1 cellular context compared by ENCODE assay signal in genomic region chr16:4538386-4539235, GRCh38.
TF ChIP-seq lines count a peak whose summit lies in the region.

TSS of gene CDIP1 (minus strand) at chr16:4538773. CDS start at chr16:4514130, 24,643 bp downstream.

TF ChIP-seq in HEK293, 187 proteins besides CTCF, POLR2A, EP300 and RAD21 (continued from another document and continues in another):
- TF ChIP-seq REST (tag by site-specific recombination; IDR thresholded peaks at IDR 0.05) (no peak), ZBTB7A (tag by site-specific recombination; IDR thresholded peaks at IDR 0.05; ENCODE audit: low read depth) (peak; percentile 67; the same call in 1 of the 2 replicates), SCRT1 (tag by site-specific recombination; IDR thresholded peaks at IDR 0.05; ENCODE audit: borderline replicate concordance) (0 out of 2 replicates have a peak, but pooled peaks have one; percentile 22), ZNF785 (tag by site-specific recombination; IDR thresholded peaks at IDR 0.05) (peak; percentile 77), ZSCAN23 (tag by site-specific recombination; IDR thresholded peaks at IDR 0.05) (0 out of 2 replicates have a peak, but pooled peaks have one; percentile 64), ZNF24 (tag by site-specific recombination; IDR thresholded peaks at IDR 0.05) (peak; percentile 95), ZFP37 (tag by site-specific recombination; IDR thresholded peaks at IDR 0.05) (0 out of 2 replicates have a peak, but pooled peaks have one; percentile 62), ZNF473 (tag by site-specific recombination; IDR thresholded peaks at IDR 0.05) (no peak), ZNF664 (tag by site-specific recombination; IDR thresholded peaks at IDR 0.05) (no peak), KLF8 (tag by site-specific recombination; IDR thresholded peaks at IDR 0.05) (peak; percentile 78), ZXDB (tag by site-specific recombination; IDR thresholded peaks at IDR 0.05) (peak; percentile 99), ZNF701 (tag by site-specific recombination; IDR thresholded peaks at IDR 0.05) (0 out of 2 replicates have a peak, but pooled peaks have one; percentile 39), ZNF558 (tag by site-specific recombination; IDR thresholded peaks at IDR 0.05) (peak; percentile 68; the same call in 1 of the 2 replicates), ZSCAN16 (tag by site-specific recombination; IDR thresholded peaks at IDR 0.05) (peak; percentile 68; the same call in 1 of the 2 replicates), HOXD13 (CRISPR knock-in tag; IDR thresholded peaks at IDR 0.05; ENCODE audit: borderline replicate concordance) (peak; percentile 52; the same call in 1 of the 2 replicates), ZBTB1 (tag by site-specific recombination; IDR thresholded peaks at IDR 0.05) (no peak), SP3 (tag by site-specific recombination; IDR thresholded peaks at IDR 0.05) (peak; percentile 96), ZBTB8A (tag by site-specific recombination; IDR thresholded peaks at IDR 0.05) (peak; percentile 99), SP7 (tag by site-specific recombination; IDR thresholded peaks at IDR 0.05) (peak; percentile 93), ZNF169 (tag by site-specific recombination; IDR thresholded peaks at IDR 0.05) (no peak), ZNF23 (tag by site-specific recombination; IDR thresholded peaks at IDR 0.05; ENCODE audit: borderline replicate concordance) (no peak), ZNF654 (tag by site-specific recombination; IDR thresholded peaks at IDR 0.05; ENCODE audit: low read depth) (no peak), ZNF138 (tag by site-specific recombination; IDR thresholded peaks at IDR 0.05; ENCODE audit: borderline replicate concordance) (no peak), PRDM10 (tag by site-specific recombination; IDR thresholded peaks at IDR 0.05) (peak; percentile 56; the same call in 1 of the 2 replicates), REPIN1 (tag by site-specific recombination; IDR thresholded peaks at IDR 0.05; ENCODE audit: low read depth) (no peak; the same call in 1 of the 2 replicates), KLF1 (tag by site-specific recombination; IDR thresholded peaks at IDR 0.05) (peak; percentile 94), ZNF580 (tag by site-specific recombination; IDR thresholded peaks at IDR 0.05) (peak; percentile 93), ZNF707 (tag by site-specific recombination; IDR thresholded peaks at IDR 0.05) (no peak), ZNF274 (IDR thresholded peaks at IDR 0.05; ENCODE audit: low read length) (no peak), ZNF274 (tag by site-specific recombination; IDR thresholded peaks at IDR 0.05; ENCODE audit: borderline replicate concordance) (no peak), ZNF561 (tag by site-specific recombination; IDR thresholded peaks at IDR 0.05; ENCODE audit: borderline replicate concordance) (peak; percentile 87; the same call in 1 of the 2 replicates), ZBTB49 (tag by site-specific recombination; IDR thresholded peaks at IDR 0.05; ENCODE audit: low read depth) (no peak), ZNF768 (tag by site-specific recombination; IDR thresholded peaks at IDR 0.05) (no peak), ZNF211 (tag by site-specific recombination; IDR thresholded peaks at IDR 0.05; ENCODE audit: low read depth) (no peak), ZNF48 (tag by site-specific recombination; IDR thresholded peaks at IDR 0.05) (no peak), ZNF621 (tag by site-specific recombination; IDR thresholded peaks at IDR 0.05) (no peak), ZNF777 (tag by site-specific recombination; IDR thresholded peaks at IDR 0.05; ENCODE audit: borderline replicate concordance) (peak; percentile 52; the same call in 1 of the 2 replicates), ZNF521 (tag by site-specific recombination; IDR thresholded peaks at IDR 0.05) (no peak), ZNF837 (tag by site-specific recombination; IDR thresholded peaks at IDR 0.05) (no peak), ZNF488 (tag by site-specific recombination; IDR thresholded peaks at IDR 0.05) (no peak)
- TF ChIP-seq, protein P1, sequence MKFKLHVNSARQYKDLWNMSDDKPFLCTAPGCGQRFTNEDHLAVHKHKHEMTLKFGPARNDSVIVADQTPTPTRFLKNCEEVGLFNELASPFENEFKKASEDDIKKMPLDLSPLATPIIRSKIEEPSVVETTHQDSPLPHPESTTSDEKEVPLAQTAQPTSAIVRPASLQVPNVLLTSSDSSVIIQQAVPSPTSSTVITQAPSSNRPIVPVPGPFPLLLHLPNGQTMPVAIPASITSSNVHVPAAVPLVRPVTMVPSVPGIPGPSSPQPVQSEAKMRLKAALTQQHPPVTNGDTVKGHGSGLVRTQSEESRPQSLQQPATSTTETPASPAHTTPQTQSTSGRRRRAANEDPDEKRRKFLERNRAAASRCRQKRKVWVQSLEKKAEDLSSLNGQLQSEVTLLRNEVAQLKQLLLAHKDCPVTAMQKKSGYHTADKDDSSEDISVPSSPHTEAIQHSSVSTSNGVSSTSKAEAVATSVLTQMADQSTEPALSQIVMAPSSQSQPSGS (tag by site-specific recombination; IDR thresholded peaks at IDR 0.05; ENCODE audit: low read depth): peak; percentile 100
- TF ChIP-seq, protein P2, sequence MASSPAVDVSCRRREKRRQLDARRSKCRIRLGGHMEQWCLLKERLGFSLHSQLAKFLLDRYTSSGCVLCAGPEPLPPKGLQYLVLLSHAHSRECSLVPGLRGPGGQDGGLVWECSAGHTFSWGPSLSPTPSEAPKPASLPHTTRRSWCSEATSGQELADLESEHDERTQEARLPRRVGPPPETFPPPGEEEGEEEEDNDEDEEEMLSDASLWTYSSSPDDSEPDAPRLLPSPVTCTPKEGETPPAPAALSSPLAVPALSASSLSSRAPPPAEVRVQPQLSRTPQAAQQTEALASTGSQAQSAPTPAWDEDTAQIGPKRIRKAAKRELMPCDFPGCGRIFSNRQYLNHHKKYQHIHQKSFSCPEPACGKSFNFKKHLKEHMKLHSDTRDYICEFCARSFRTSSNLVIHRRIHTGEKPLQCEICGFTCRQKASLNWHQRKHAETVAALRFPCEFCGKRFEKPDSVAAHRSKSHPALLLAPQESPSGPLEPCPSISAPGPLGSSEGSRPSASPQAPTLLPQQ (tag by site-specific recombination; IDR thresholded peaks at IDR 0.05): peak; percentile 100
- TF ChIP-seq, protein P3, sequence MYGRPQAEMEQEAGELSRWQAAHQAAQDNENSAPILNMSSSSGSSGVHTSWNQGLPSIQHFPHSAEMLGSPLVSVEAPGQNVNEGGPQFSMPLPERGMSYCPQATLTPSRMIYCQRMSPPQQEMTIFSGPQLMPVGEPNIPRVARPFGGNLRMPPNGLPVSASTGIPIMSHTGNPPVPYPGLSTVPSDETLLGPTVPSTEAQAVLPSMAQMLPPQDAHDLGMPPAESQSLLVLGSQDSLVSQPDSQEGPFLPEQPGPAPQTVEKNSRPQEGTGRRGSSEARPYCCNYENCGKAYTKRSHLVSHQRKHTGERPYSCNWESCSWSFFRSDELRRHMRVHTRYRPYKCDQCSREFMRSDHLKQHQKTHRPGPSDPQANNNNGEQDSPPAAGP (tag by site-specific recombination; IDR thresholded peaks at IDR 0.05): peak; percentile 96
- TF ChIP-seq, protein P4, sequence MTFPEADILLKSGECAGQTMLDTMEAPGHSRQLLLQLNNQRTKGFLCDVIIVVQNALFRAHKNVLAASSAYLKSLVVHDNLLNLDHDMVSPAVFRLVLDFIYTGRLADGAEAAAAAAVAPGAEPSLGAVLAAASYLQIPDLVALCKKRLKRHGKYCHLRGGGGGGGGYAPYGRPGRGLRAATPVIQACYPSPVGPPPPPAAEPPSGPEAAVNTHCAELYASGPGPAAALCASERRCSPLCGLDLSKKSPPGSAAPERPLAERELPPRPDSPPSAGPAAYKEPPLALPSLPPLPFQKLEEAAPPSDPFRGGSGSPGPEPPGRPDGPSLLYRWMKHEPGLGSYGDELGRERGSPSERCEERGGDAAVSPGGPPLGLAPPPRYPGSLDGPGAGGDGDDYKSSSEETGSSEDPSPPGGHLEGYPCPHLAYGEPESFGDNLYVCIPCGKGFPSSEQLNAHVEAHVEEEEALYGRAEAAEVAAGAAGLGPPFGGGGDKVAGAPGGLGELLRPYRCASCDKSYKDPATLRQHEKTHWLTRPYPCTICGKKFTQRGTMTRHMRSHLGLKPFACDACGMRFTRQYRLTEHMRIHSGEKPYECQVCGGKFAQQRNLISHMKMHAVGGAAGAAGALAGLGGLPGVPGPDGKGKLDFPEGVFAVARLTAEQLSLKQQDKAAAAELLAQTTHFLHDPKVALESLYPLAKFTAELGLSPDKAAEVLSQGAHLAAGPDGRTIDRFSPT (tag by site-specific recombination; IDR thresholded peaks at IDR 0.05): peak; percentile 94
- TF ChIP-seq, protein P5, sequence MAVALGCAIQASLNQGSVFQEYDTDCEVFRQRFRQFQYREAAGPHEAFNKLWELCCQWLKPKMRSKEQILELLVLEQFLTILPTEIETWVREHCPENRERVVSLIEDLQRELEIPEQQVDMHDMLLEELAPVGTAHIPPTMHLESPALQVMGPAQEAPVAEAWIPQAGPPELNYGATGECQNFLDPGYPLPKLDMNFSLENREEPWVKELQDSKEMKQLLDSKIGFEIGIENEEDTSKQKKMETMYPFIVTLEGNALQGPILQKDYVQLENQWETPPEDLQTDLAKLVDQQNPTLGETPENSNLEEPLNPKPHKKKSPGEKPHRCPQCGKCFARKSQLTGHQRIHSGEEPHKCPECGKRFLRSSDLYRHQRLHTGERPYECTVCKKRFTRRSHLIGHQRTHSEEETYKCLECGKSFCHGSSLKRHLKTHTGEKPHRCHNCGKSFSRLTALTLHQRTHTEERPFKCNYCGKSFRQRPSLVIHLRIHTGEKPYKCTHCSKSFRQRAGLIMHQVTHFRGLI (tag by site-specific recombination; IDR thresholded peaks at IDR 0.05): no peak
